Comparison of ENCODE assay signal across 23 cellular contexts in genomic region chr12:72293701-72294100, GRCh38. TPM values are rescaled to one million over a fixed set of nuclear protein-coding genes. Genes with fewer than 3 reads are reported as not detected.
"Had no signal": no experiment of that assay in that cellular context is flagged by ENCODE, and none has a peak within 500 bp of the region (broad histone marks: within the 10 kb centered on the region; RNA-seq: fewer than 3 reads in every experiment).

No MANE protein-coding gene starts in this region.

- ATAC-seq: left cardiac atrium; left lung; naive thymus-derived CD4-positive, alpha-beta T cell; sciatic nerve; stimulated activated naive CD8-positive, alpha-beta T cell treated with anti-CD3 and anti-CD28 coated beads, Interleukin-15, amount 100 ng/mL, for 72 hours had no signal

- H3K27me3 ChIP-seq: left lung, neural progenitor cell, right atrium auricular region, suprapubic skin, transverse colon had no signal

- H3K27ac ChIP-seq: dorsolateral prefrontal cortex, left lung, neural progenitor cell, prostate gland, right atrium auricular region, suprapubic skin, transverse colon had no signal

- H3K4me3 ChIP-seq: dorsolateral prefrontal cortex, left lung, neural progenitor cell, prostate gland, right atrium auricular region, smooth muscle cell, suprapubic skin, transverse colon had no signal

- H3K36me3 ChIP-seq: left lung, neural progenitor cell, prostate gland, right atrium auricular region, suprapubic skin, transverse colon had no signal

- H3K9me3 ChIP-seq: left lung, prostate gland, right atrium auricular region, suprapubic skin, transverse colon had no signal

- DNase-seq: dorsolateral prefrontal cortex; effector CD4-positive, alpha-beta T cell; head of caudate nucleus; left cardiac atrium; mammary epithelial cell; mesendoderm; midbrain; naive thymus-derived CD4-positive, alpha-beta T cell; nucleus accumbens; stimulated activated CD4-positive, alpha-beta T cell treated with anti-CD3 and anti-CD28 coated beads, Interleukin-12 subunit alpha, Interleukin-12 subunit beta, amount 100 ng/mL, for 4 hours; stimulated activated CD4-positive, alpha-beta T cell treated with anti-CD3 and anti-CD28 coated beads, Interleukin-1b, Interleukin-23, amount 100 ng/mL, for 48 hours; stimulated activated CD4-positive, alpha-beta T cell treated with anti-CD3 and anti-CD28 coated beads, Interleukin-4, amount 100 ng/mL, for 1 hour; stimulated activated CD8-positive, alpha-beta memory T cell treated with anti-CD3 and anti-CD28 coated beads, Interleukin-4, amount 100 ng/mL, for 48 hours; stimulated activated naive CD4-positive, alpha-beta T cell; stimulated activated naive CD8-positive, alpha-beta T cell treated with anti-CD3 and anti-CD28 coated beads, Interleukin-15, amount 100 ng/mL, for 72 hours; transverse colon had no signal

- H2AFZ ChIP-seq: neural progenitor cell had no signal

- H3K9ac ChIP-seq: neural progenitor cell had no signal

- H3K4me2 ChIP-seq: neural progenitor cell, smooth muscle cell had no signal

- H3K4me1 ChIP-seq: left lung, neural progenitor cell, prostate gland, right atrium auricular region, suprapubic skin, transverse colon had no signal

RNA-seq across cellular contexts. Expression of gene TRHDE, which starts 21.5 kb away (rescaled TPM):
- total RNA-seq: naive thymus-derived CD4-positive, alpha-beta T cell had no signal
- polyA plus RNA-seq: naive thymus-derived CD4-positive, alpha-beta T cell had no signal
